1 cellular context compared by ENCODE assay signal in the genomic region with DNA sequence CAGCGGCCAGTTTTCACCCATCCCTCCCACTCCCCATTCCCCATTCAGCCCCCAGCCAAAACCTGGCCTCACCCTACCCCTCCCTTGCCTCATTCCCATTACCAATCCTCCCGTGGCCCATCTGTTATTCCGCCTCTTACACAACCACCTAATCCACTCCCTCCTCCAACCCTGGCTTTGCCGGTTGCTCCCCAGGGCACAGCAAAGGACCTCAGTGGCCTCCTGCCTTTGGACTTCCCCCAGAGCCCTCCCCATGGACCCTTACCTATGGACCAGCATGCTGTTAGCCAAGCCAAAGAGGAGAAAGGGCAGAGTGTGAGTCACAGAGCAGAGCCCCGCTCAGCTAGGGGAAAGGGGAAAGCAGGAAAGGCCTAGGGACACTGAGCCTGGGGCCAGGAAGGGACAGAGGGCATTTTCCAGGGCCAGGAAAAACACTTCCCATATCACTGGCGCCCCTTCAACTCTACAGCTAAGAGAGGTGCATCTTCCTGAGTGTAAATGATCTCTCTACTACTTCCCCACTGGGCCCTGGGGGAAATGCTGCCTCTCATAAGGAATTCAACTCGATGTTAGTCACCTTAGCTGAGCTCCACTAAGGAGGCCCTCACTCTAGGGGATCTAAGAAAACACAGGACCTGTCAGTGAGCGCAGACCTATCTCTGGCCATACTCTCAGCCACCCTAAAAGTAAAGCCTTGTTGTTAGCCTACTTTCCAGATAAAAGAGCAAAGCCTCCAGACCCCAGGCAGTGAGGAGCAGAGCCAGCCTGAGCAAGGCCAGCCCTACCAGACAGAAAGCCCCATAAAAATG.
TF ChIP-seq lines count a peak whose summit lies in the region.

No MANE protein-coding gene starts in this region.

TF ChIP-seq in HepG2, 621 proteins besides CTCF, POLR2A, EP300 and RAD21 (continued from another document and continues in another):
- TF ChIP-seq TGIF2 (CRISPR knock-in tag; IDR thresholded peaks at IDR 0.05): no peak
- peak; percentile 95 for TF ChIP-seq ESRRA (CRISPR knock-in tag; IDR thresholded peaks at IDR 0.05; ENCODE audit: low read depth)
- TF ChIP-seq ZNF264 (CRISPR knock-in tag; IDR thresholded peaks at IDR 0.05): no peak
- TF ChIP-seq, protein P1, sequence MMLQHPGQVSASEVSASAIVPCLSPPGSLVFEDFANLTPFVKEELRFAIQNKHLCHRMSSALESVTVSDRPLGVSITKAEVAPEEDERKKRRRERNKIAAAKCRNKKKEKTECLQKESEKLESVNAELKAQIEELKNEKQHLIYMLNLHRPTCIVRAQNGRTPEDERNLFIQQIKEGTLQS (CRISPR knock-in tag; IDR thresholded peaks at IDR 0.05): no peak
- TF ChIP-seq, protein P2, sequence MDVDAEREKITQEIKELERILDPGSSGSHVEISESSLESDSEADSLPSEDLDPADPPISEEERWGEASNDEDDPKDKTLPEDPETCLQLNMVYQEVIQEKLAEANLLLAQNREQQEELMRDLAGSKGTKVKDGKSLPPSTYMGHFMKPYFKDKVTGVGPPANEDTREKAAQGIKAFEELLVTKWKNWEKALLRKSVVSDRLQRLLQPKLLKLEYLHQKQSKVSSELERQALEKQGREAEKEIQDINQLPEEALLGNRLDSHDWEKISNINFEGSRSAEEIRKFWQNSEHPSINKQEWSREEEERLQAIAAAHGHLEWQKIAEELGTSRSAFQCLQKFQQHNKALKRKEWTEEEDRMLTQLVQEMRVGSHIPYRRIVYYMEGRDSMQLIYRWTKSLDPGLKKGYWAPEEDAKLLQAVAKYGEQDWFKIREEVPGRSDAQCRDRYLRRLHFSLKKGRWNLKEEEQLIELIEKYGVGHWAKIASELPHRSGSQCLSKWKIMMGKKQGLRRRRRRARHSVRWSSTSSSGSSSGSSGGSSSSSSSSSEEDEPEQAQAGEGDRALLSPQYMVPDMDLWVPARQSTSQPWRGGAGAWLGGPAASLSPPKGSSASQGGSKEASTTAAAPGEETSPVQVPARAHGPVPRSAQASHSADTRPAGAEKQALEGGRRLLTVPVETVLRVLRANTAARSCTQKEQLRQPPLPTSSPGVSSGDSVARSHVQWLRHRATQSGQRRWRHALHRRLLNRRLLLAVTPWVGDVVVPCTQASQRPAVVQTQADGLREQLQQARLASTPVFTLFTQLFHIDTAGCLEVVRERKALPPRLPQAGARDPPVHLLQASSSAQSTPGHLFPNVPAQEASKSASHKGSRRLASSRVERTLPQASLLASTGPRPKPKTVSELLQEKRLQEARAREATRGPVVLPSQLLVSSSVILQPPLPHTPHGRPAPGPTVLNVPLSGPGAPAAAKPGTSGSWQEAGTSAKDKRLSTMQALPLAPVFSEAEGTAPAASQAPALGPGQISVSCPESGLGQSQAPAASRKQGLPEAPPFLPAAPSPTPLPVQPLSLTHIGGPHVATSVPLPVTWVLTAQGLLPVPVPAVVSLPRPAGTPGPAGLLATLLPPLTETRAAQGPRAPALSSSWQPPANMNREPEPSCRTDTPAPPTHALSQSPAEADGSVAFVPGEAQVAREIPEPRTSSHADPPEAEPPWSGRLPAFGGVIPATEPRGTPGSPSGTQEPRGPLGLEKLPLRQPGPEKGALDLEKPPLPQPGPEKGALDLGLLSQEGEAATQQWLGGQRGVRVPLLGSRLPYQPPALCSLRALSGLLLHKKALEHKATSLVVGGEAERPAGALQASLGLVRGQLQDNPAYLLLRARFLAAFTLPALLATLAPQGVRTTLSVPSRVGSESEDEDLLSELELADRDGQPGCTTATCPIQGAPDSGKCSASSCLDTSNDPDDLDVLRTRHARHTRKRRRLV (CRISPR knock-in tag; IDR thresholded peaks at IDR 0.05): no peak
- TF ChIP-seq ZNF441 (CRISPR knock-in tag; IDR thresholded peaks at IDR 0.05; ENCODE audit: borderline replicate concordance): peak; percentile 98
- 0 out of 2 replicates have a peak, but pooled peaks have one; percentile 11 for TF ChIP-seq HOXD1 (CRISPR knock-in tag; IDR thresholded peaks at IDR 0.05)
- 0 out of 2 replicates have a peak, but pooled peaks have one; percentile 22 for TF ChIP-seq ZFP37 (CRISPR knock-in tag; IDR thresholded peaks at IDR 0.05; ENCODE audit: borderline replicate concordance)
- 0 out of 2 replicates have a peak, but pooled peaks have one; percentile 16 for TF ChIP-seq ATF7-NPFF (CRISPR knock-in tag; IDR thresholded peaks at IDR 0.05; ENCODE audit: low read depth)
- peak; percentile 58; the same call in 1 of the 2 replicates for TF ChIP-seq ZSCAN25 (CRISPR knock-in tag; IDR thresholded peaks at IDR 0.05)
- TF ChIP-seq, protein P3, sequence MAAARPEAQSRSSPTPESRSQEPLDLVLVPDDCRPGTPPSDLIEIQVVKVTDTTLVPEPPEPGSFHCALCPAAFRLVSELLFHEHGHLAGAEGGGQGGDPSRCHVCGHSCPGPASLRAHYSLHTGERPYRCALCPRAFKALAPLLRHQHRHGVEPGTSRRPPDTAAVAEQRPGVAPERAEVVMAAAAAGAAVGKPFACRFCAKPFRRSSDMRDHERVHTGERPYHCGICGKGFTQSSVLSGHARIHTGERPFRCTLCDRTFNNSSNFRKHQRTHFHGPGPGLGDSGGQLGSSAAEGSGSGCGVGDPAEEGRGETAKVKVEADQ (CRISPR knock-in tag; IDR thresholded peaks at IDR 0.05; ENCODE audit: borderline replicate concordance): peak; percentile 93
- TF ChIP-seq ZNF746 (CRISPR knock-in tag; IDR thresholded peaks at IDR 0.05): peak; percentile 88
- TF ChIP-seq NR2F2 (IDR thresholded peaks at IDR 0.05; ENCODE audit: borderline replicate concordance, low read depth): peak; percentile 67; the same call in 1 of the 2 replicates
- TF ChIP-seq, protein P4, sequence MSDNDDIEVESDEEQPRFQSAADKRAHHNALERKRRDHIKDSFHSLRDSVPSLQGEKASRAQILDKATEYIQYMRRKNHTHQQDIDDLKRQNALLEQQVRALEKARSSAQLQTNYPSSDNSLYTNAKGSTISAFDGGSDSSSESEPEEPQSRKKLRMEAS (IDR thresholded peaks at IDR 0.05): peak; percentile 85
- TF ChIP-seq CEBPB (IDR thresholded peaks at IDR 0.05; ENCODE audit: borderline replicate concordance, low read depth, low read length): peak; percentile 78
- TF ChIP-seq, protein P5, sequence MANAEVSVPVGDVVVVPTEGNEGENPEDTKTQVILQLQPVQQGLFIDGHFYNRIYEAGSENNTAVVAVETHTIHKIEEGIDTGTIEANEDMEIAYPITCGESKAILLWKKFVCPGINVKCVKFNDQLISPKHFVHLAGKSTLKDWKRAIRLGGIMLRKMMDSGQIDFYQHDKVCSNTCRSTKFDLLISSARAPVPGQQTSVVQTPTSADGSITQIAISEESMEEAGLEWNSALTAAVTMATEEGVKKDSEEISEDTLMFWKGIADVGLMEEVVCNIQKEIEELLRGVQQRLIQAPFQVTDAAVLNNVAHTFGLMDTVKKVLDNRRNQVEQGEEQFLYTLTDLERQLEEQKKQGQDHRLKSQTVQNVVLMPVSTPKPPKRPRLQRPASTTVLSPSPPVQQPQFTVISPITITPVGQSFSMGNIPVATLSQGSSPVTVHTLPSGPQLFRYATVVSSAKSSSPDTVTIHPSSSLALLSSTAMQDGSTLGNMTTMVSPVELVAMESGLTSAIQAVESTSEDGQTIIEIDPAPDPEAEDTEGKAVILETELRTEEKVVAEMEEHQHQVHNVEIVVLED (CRISPR knock-in tag; IDR thresholded peaks at IDR 0.05; ENCODE audit: borderline replicate concordance): peak; percentile 41; the same call in 1 of the 2 replicates
- peak; percentile 86; the same call in 1 of the 2 replicates for TF ChIP-seq ZNF556 (CRISPR knock-in tag; IDR thresholded peaks at IDR 0.05; ENCODE audit: borderline replicate concordance)
- no peak for TF ChIP-seq AHR (CRISPR knock-in tag; IDR thresholded peaks at IDR 0.05)
- TF ChIP-seq, protein P6, sequence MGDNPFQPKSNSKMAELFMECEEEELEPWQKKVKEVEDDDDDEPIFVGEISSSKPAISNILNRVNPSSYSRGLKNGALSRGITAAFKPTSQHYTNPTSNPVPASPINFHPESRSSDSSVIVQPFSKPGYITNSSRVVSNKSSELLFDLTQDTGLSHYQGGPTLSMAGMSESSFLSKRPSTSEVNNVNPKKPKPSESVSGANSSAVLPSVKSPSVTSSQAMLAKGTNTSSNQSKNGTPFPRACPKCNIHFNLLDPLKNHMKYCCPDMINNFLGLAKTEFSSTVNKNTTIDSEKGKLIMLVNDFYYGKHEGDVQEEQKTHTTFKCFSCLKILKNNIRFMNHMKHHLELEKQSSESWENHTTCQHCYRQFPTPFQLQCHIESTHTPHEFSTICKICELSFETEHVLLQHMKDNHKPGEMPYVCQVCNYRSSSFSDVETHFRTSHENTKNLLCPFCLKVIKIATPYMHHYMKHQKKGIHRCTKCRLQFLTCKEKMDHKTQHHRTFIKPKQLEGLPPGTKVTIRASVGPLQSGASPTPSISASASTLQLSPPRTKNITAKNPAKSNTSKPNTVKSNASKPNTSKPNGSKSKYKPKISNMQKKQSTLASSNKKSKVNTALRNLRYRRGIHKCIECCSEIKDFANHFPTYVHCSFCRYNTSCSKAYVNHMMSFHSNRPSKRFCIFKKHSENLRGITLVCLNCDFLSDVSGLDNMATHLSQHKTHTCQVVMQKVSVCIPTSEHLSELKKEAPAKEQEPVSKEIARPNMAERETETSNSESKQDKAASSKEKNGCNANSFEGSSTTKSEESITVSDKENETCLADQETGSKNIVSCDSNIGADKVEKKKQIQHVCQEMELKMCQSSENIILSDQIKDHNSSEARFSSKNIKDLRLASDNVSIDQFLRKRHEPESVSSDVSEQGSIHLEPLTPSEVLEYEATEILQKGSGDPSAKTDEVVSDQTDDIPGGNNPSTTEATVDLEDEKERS (CRISPR knock-in tag; IDR thresholded peaks at IDR 0.05): peak; percentile 71; the same call in 1 of the 2 replicates
- TF ChIP-seq, protein P7, sequence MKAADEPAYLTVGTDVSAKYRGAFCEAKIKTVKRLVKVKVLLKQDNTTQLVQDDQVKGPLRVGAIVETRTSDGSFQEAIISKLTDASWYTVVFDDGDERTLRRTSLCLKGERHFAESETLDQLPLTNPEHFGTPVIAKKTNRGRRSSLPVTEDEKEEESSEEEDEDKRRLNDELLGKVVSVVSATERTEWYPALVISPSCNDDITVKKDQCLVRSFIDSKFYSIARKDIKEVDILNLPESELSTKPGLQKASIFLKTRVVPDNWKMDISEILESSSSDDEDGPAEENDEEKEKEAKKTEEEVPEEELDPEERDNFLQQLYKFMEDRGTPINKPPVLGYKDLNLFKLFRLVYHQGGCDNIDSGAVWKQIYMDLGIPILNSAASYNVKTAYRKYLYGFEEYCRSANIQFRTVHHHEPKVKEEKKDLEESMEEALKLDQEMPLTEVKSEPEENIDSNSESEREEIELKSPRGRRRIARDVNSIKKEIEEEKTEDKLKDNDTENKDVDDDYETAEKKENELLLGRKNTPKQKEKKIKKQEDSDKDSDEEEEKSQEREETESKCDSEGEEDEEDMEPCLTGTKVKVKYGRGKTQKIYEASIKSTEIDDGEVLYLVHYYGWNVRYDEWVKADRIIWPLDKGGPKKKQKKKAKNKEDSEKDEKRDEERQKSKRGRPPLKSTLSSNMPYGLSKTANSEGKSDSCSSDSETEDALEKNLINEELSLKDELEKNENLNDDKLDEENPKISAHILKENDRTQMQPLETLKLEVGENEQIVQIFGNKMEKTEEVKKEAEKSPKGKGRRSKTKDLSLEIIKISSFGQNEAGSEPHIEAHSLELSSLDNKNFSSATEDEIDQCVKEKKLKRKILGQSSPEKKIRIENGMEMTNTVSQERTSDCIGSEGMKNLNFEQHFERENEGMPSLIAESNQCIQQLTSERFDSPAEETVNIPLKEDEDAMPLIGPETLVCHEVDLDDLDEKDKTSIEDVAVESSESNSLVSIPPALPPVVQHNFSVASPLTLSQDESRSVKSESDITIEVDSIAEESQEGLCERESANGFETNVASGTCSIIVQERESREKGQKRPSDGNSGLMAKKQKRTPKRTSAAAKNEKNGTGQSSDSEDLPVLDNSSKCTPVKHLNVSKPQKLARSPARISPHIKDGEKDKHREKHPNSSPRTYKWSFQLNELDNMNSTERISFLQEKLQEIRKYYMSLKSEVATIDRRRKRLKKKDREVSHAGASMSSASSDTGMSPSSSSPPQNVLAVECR (CRISPR knock-in tag; IDR thresholded peaks at IDR 0.05; ENCODE audit: borderline replicate concordance): peak; percentile 75; the same call in 1 of the 2 replicates
- peak; percentile 51 for TF ChIP-seq SKI (IDR thresholded peaks at IDR 0.05; ENCODE audit: partially characterized antibody)
- TF ChIP-seq, protein P8, sequence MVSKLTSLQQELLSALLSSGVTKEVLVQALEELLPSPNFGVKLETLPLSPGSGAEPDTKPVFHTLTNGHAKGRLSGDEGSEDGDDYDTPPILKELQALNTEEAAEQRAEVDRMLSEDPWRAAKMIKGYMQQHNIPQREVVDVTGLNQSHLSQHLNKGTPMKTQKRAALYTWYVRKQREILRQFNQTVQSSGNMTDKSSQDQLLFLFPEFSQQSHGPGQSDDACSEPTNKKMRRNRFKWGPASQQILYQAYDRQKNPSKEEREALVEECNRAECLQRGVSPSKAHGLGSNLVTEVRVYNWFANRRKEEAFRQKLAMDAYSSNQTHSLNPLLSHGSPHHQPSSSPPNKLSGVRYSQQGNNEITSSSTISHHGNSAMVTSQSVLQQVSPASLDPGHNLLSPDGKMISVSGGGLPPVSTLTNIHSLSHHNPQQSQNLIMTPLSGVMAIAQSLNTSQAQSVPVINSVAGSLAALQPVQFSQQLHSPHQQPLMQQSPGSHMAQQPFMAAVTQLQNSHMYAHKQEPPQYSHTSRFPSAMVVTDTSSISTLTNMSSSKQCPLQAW (CRISPR knock-in tag; IDR thresholded peaks at IDR 0.05): peak; percentile 91
- TF ChIP-seq ELF4 (CRISPR knock-in tag; IDR thresholded peaks at IDR 0.05; ENCODE audit: borderline replicate concordance): no peak
- TF ChIP-seq, protein P9, sequence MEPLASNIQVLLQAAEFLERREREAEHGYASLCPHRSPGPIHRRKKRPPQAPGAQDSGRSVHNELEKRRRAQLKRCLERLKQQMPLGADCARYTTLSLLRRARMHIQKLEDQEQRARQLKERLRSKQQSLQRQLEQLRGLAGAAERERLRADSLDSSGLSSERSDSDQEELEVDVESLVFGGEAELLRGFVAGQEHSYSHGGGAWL (CRISPR knock-in tag; IDR thresholded peaks at IDR 0.05): no peak
- TF ChIP-seq EEA1 (CRISPR knock-in tag; IDR thresholded peaks at IDR 0.05; ENCODE audit: borderline replicate concordance): peak; percentile 77; the same call in 1 of the 2 replicates
- TF ChIP-seq AKAP8 (CRISPR knock-in tag; IDR thresholded peaks at IDR 0.05): peak; percentile 77; the same call in 1 of the 2 replicates
- peak; percentile 62; the same call in 1 of the 2 replicates for TF ChIP-seq ZNF430 (CRISPR knock-in tag; IDR thresholded peaks at IDR 0.05)
- TF ChIP-seq FOSL1 (CRISPR knock-in tag; IDR thresholded peaks at IDR 0.05; ENCODE audit: borderline replicate concordance): peak; percentile 70; the same call in 1 of the 2 replicates
- 0 out of 2 replicates have a peak, but pooled peaks have one; percentile 32 for TF ChIP-seq NCOA2 (CRISPR knock-in tag; IDR thresholded peaks at IDR 0.05)
- TF ChIP-seq ZNF335 (CRISPR knock-in tag; IDR thresholded peaks at IDR 0.05): no peak; the same call in 1 of the 2 replicates
- no peak for TF ChIP-seq MED8 (CRISPR knock-in tag; IDR thresholded peaks at IDR 0.05; ENCODE audit: insufficient replicate concordance)
- 0 out of 2 replicates have a peak, but pooled peaks have one; percentile 48 for TF ChIP-seq ZNF337 (CRISPR knock-in tag; IDR thresholded peaks at IDR 0.05; ENCODE audit: borderline replicate concordance, low read depth)
- no peak for TF ChIP-seq ZSCAN20 (CRISPR knock-in tag; IDR thresholded peaks at IDR 0.05; ENCODE audit: borderline replicate concordance)
- TF ChIP-seq, protein P10, sequence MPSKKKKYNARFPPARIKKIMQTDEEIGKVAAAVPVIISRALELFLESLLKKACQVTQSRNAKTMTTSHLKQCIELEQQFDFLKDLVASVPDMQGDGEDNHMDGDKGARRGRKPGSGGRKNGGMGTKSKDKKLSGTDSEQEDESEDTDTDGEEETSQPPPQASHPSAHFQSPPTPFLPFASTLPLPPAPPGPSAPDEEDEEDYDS (CRISPR knock-in tag; IDR thresholded peaks at IDR 0.05): peak; percentile 69
- TF ChIP-seq ZNF121 (CRISPR knock-in tag; IDR thresholded peaks at IDR 0.05): peak; percentile 50; the same call in 1 of the 2 replicates
- TF ChIP-seq KMT2A (CRISPR knock-in tag; IDR thresholded peaks at IDR 0.05): peak; percentile 44; the same call in 1 of the 2 replicates
- TF ChIP-seq JUND (CRISPR knock-in tag; IDR thresholded peaks at IDR 0.05): peak; percentile 86
